27 cellular contexts compared by ENCODE assay signal in genomic region chr7:26036092-26036491, GRCh38.
"Had no signal": no experiment of that assay in that cellular context is flagged by ENCODE, and none has a peak within 500 bp of the region (broad histone marks: within the 10 kb centered on the region; RNA-seq: fewer than 3 reads in every experiment).

No MANE protein-coding gene starts in this region.

- H3K36me3 ChIP-seq: stomach, suprapubic skin, thoracic aorta, thyroid gland, tibial artery, tibial nerve, transverse colon, upper lobe of left lung, upper lobe of right lung, uterus, vagina had no signal

- DNase-seq: stimulated activated CD4-positive, alpha-beta T cell treated with anti-CD3 and anti-CD28 coated beads, Interleukin-2, amount 100 ng/mL, for 48 hours; stimulated activated CD4-positive, alpha-beta T cell treated with anti-CD3 and anti-CD28 coated beads, Interleukin-4, amount 100 ng/mL, for 1 hour; stimulated activated CD4-positive, alpha-beta T cell treated with anti-CD3 and anti-CD28 coated beads, Interleukin-4, amount 100 ng/mL, for 24 hours; stimulated activated CD4-positive, alpha-beta T cell treated with anti-CD3 and anti-CD28 coated beads, Interleukin-4, amount 100 ng/mL, for 4 hours; stimulated activated CD8-positive, alpha-beta memory T cell treated with anti-CD3 and anti-CD28 coated beads, Interleukin-4, amount 100 ng/mL, for 48 hours; stimulated activated naive B cell treated with anti-CD40 and anti-IgM and Interleukin-4, amounts not matched to agents 10 μg/mL and 1 μg/mL and 100 μg/mL, for 72 hours; stimulated activated naive CD4-positive, alpha-beta T cell; stimulated activated naive CD4-positive, alpha-beta T cell treated with Interleukin-2 at 50 U/mL for 16 hours; stimulated activated naive CD8-positive, alpha-beta T cell treated with anti-CD3 and anti-CD28 coated beads, Interleukin-15, amount 100 ng/mL, for 72 hours; stimulated activated naive CD8-positive, alpha-beta T cell treated with anti-CD3 and anti-CD28 coated beads, Interleukin-15, Interleukin-2, amounts not matched to agents 100 U/mL and 50 U/mL, for 24 hours; stomach; substantia nigra; testis; thyroid gland; tibial artery; transverse colon; upper lobe of left lung; upper lobe of right lung; uterus had no signal

- H3K9me3 ChIP-seq: stomach, suprapubic skin, testis, thoracic aorta, thyroid gland, tibial artery, tibial nerve, transverse colon, upper lobe of left lung, upper lobe of right lung, uterus, vagina had no signal

- H3K4me1 ChIP-seq: suprapubic skin, testis, thyroid gland, tibial artery, tibial nerve, transverse colon, upper lobe of left lung, upper lobe of right lung, uterus, vagina had no signal

- H3K27ac ChIP-seq: stomach, suprapubic skin, testis, thoracic aorta, thyroid gland, tibial artery, tibial nerve, transverse colon, upper lobe of left lung, upper lobe of right lung, uterus, vagina had no signal

- H3K4me3 ChIP-seq: stomach, suprapubic skin, testis, thoracic aorta, thyroid gland, tibial artery, tibial nerve, transverse colon, upper lobe of left lung, upper lobe of right lung, uterus, vagina had no signal

- H3K4me1 Mint-ChIP-seq: stimulated activated memory B cell treated with anti-CD40 and anti-IgM and Interleukin-4, amounts not matched to agents 10 μg/mL and 1 μg/mL and 100 μg/mL, for 72 hours; stimulated activated naive B cell treated with anti-CD40 and anti-IgM and Interleukin-4, amounts not matched to agents 10 μg/mL and 1 μg/mL and 100 μg/mL, for 72 hours had no signal

- H3K27ac Mint-ChIP-seq: stimulated activated effector memory CD8-positive, alpha-beta T cell treated with anti-CD3 and anti-CD28 coated beads, Interleukin-12 subunit alpha, Interleukin-12 subunit beta, amount 100 ng/mL, for 72 hours; stimulated activated memory B cell treated with anti-CD40 and anti-IgM and Interleukin-4, amounts not matched to agents 10 μg/mL and 1 μg/mL and 100 μg/mL, for 72 hours; stimulated activated naive B cell treated with anti-CD40 and anti-IgM and Interleukin-4, amounts not matched to agents 10 μg/mL and 1 μg/mL and 100 μg/mL, for 72 hours; stimulated activated naive CD8-positive, alpha-beta T cell treated with anti-CD3 and anti-CD28 coated beads, Interleukin-15, amount 100 ng/mL, for 72 hours; stimulated activated naive CD8-positive, alpha-beta T cell treated with anti-CD3 and anti-CD28 coated beads, Interleukin-15, Interleukin-2, amounts not matched to agents 100 ng/mL and 50 ng/mL, for 24 hours; type B pancreatic cell had no signal

- H3K4me3 Mint-ChIP-seq: stimulated activated effector memory CD8-positive, alpha-beta T cell treated with anti-CD3 and anti-CD28 coated beads, Interleukin-12 subunit alpha, Interleukin-12 subunit beta, amount 100 ng/mL, for 72 hours; stimulated activated memory B cell treated with anti-CD40 and anti-IgM and Interleukin-4, amounts not matched to agents 10 μg/mL and 1 μg/mL and 100 μg/mL, for 72 hours; stimulated activated naive B cell treated with anti-CD40 and anti-IgM and Interleukin-4, amounts not matched to agents 10 μg/mL and 1 μg/mL and 100 μg/mL, for 72 hours; stimulated activated naive CD8-positive, alpha-beta T cell treated with anti-CD3 and anti-CD28 coated beads, Interleukin-15, amount 100 ng/mL, for 72 hours; stimulated activated naive CD8-positive, alpha-beta T cell treated with anti-CD3 and anti-CD28 coated beads, Interleukin-15, Interleukin-2, amounts not matched to agents 100 ng/mL and 50 ng/mL, for 24 hours; type B pancreatic cell had no signal

- H3K27me3 ChIP-seq: testis, thyroid gland, tibial nerve, upper lobe of left lung, uterus, vagina had no signal

- ATAC-seq: stimulated activated effector memory CD8-positive, alpha-beta T cell treated with anti-CD3 and anti-CD28 coated beads, Interleukin-12 subunit alpha, Interleukin-12 subunit beta, amount 100 ng/mL, for 72 hours; stimulated activated memory B cell treated with anti-CD40 and anti-IgM and Interleukin-4, amounts not matched to agents 10 μg/mL and 1 μg/mL and 100 μg/mL, for 72 hours; stimulated activated naive B cell treated with anti-CD40 and anti-IgM and Interleukin-4, amounts not matched to agents 10 μg/mL and 1 μg/mL and 100 μg/mL, for 72 hours; stimulated activated naive CD8-positive, alpha-beta T cell treated with anti-CD3 and anti-CD28 coated beads, Interleukin-15, amount 100 ng/mL, for 72 hours; stimulated activated naive CD8-positive, alpha-beta T cell treated with anti-CD3 and anti-CD28 coated beads, Interleukin-15, Interleukin-2, amounts not matched to agents 100 U/mL and 50 U/mL, for 24 hours; upper lobe of right lung had no signal

- H3K36me3 Mint-ChIP-seq: stimulated activated effector memory CD8-positive, alpha-beta T cell treated with anti-CD3 and anti-CD28 coated beads, Interleukin-12 subunit alpha, Interleukin-12 subunit beta, amount 100 ng/mL, for 72 hours; type B pancreatic cell had no signal

- H3K9me3 Mint-ChIP-seq: stimulated activated effector memory CD8-positive, alpha-beta T cell treated with anti-CD3 and anti-CD28 coated beads, Interleukin-12 subunit alpha, Interleukin-12 subunit beta, amount 100 ng/mL, for 72 hours; stimulated activated naive CD8-positive, alpha-beta T cell treated with anti-CD3 and anti-CD28 coated beads, Interleukin-15, Interleukin-2, amounts not matched to agents 100 ng/mL and 50 ng/mL, for 24 hours had no signal
